24 cellular contexts compared by ENCODE assay signal in the genomic region with DNA sequence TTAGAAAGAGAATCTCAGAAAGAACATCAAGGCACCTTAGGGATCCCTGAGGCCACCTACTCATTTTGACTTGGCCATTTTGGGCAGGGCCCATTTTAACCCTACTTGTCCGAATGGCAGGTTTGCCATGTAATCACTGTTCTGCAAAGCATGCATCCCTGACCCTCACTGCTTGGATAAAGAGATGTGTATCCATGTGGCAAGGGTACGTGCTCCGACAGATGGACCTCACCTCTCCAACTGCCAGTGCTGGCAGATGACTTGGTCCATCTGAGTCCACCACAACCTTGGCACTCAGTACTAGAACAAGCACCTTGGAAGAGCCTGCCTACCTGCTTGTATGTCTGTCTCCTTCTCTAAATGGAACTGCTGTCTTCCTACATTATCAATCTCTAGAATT.
"Had no signal": no experiment of that assay in that cellular context is flagged by ENCODE, and none has a peak within 500 bp of the region (broad histone marks: within the 10 kb centered on the region; RNA-seq: fewer than 3 reads in every experiment).

No MANE protein-coding gene starts in this region.

- H3K4me1 ChIP-seq: gastrocnemius medialis, lower lobe of right lung, parathyroid adenoma, right lobe of liver, suprapubic skin, transverse colon had no signal

- H3K4me3 ChIP-seq: gastrocnemius medialis, lower lobe of right lung, mucosa of descending colon, right lobe of liver, suprapubic skin, transverse colon had no signal

- H2AFZ ChIP-seq: parathyroid adenoma had no signal

- H3K9me3 ChIP-seq: gastrocnemius medialis, lower lobe of right lung, mucosa of descending colon, neutrophil, right lobe of liver, suprapubic skin, transverse colon had no signal

- H3K36me3 Mint-ChIP-seq: memory B cell; naive B cell; natural killer cell treated with Interleukin-12 subunit alpha and Interleukin-12 subunit beta and Interleukin-15 and Interleukin-18, amount 100 ng/mL, for 72 hours; stimulated activated naive B cell treated with anti-CD40 and anti-IgM and Interleukin-4, amounts not matched to agents 10 μg/mL and 1 μg/mL and 100 μg/mL, for 72 hours had no signal

- H3K4me1 Mint-ChIP-seq: memory B cell; naive B cell; stimulated activated naive B cell treated with anti-CD40 and anti-IgM and Interleukin-4, amounts not matched to agents 10 μg/mL and 1 μg/mL and 100 μg/mL, for 72 hours; stimulated activated naive CD8-positive, alpha-beta T cell treated with anti-CD3 and anti-CD28 coated beads, Interleukin-15, amount 100 ng/mL, for 72 hours had no signal

- H3K9ac ChIP-seq: parathyroid adenoma had no signal

- H3K4me3 Mint-ChIP-seq: dendritic cell treated with granulocyte-macrophage colony-stimulating factor and Interleukin-4, amounts not matched to agents 40 ng/mL and 50 ng/mL, for 4 days; memory B cell; naive B cell; natural killer cell treated with Interleukin-12 subunit alpha and Interleukin-12 subunit beta and Interleukin-15 and Interleukin-18, amount 100 ng/mL, for 72 hours; neural crest cell; stimulated activated naive B cell treated with anti-CD40 and anti-IgM and Interleukin-4, amounts not matched to agents 10 μg/mL and 1 μg/mL and 100 μg/mL, for 72 hours; stimulated activated naive CD8-positive, alpha-beta T cell treated with anti-CD3 and anti-CD28 coated beads, Interleukin-15, amount 100 ng/mL, for 72 hours had no signal

- H3K79me2 ChIP-seq: parathyroid adenoma had no signal

- H3K36me3 ChIP-seq: gastrocnemius medialis, lower lobe of right lung, neutrophil, right lobe of liver, suprapubic skin, transverse colon had no signal

- H3K27me3 Mint-ChIP-seq: dendritic cell treated with granulocyte-macrophage colony-stimulating factor and Interleukin-4, amounts not matched to agents 40 ng/mL and 50 ng/mL, for 4 days; naive B cell; stimulated activated naive B cell treated with anti-CD40 and anti-IgM and Interleukin-4, amounts not matched to agents 10 μg/mL and 1 μg/mL and 100 μg/mL, for 72 hours had no signal

- H3K9me3 Mint-ChIP-seq: memory B cell; stimulated activated naive B cell treated with anti-CD40 and anti-IgM and Interleukin-4, amounts not matched to agents 10 μg/mL and 1 μg/mL and 100 μg/mL, for 72 hours; stimulated activated naive CD8-positive, alpha-beta T cell treated with anti-CD3 and anti-CD28 coated beads, Interleukin-15, amount 100 ng/mL, for 72 hours had no signal

- H3K27ac ChIP-seq: gastrocnemius medialis, lower lobe of right lung, neutrophil, parathyroid adenoma, right lobe of liver, suprapubic skin, transverse colon had no signal

- DNase-seq: cerebellar nuclear complex; effector memory CD4-positive, alpha-beta T cell; erythroblast; foreskin fibroblast; gastrocnemius medialis; left ventricle myocardium superior; lower lobe of right lung; mucosa of descending colon; naive B cell; right lobe of liver; small intestine; stimulated activated CD4-positive, alpha-beta T cell treated with anti-CD3 and anti-CD28 coated beads, Interleukin-15, amount 100 ng/mL, for 24 hours; stimulated activated CD4-positive, alpha-beta T cell treated with anti-CD3 and anti-CD28 coated beads, Interleukin-2, amount 100 ng/mL, for 48 hours; stimulated activated naive B cell treated with anti-CD40 and anti-IgM and Interleukin-4, amounts not matched to agents 10 μg/mL and 1 μg/mL and 100 μg/mL, for 72 hours; stimulated activated naive CD8-positive, alpha-beta T cell treated with anti-CD3 and anti-CD28 coated beads, Interleukin-15, amount 100 ng/mL, for 72 hours; transverse colon had no signal

- H3K27ac Mint-ChIP-seq: dendritic cell treated with granulocyte-macrophage colony-stimulating factor and Interleukin-4, amounts not matched to agents 40 ng/mL and 50 ng/mL, for 4 days; memory B cell; naive B cell; natural killer cell treated with Interleukin-12 subunit alpha and Interleukin-12 subunit beta and Interleukin-15 and Interleukin-18, amount 100 ng/mL, for 72 hours; progenitor cell of endocrine pancreas; stimulated activated naive B cell treated with anti-CD40 and anti-IgM and Interleukin-4, amounts not matched to agents 10 μg/mL and 1 μg/mL and 100 μg/mL, for 72 hours; stimulated activated naive CD8-positive, alpha-beta T cell treated with anti-CD3 and anti-CD28 coated beads, Interleukin-15, amount 100 ng/mL, for 72 hours had no signal

- H3K27me3 ChIP-seq: gastrocnemius medialis, neutrophil, right lobe of liver, suprapubic skin, transverse colon had no signal
